20 cellular contexts compared by ENCODE assay signal in the genomic region with DNA sequence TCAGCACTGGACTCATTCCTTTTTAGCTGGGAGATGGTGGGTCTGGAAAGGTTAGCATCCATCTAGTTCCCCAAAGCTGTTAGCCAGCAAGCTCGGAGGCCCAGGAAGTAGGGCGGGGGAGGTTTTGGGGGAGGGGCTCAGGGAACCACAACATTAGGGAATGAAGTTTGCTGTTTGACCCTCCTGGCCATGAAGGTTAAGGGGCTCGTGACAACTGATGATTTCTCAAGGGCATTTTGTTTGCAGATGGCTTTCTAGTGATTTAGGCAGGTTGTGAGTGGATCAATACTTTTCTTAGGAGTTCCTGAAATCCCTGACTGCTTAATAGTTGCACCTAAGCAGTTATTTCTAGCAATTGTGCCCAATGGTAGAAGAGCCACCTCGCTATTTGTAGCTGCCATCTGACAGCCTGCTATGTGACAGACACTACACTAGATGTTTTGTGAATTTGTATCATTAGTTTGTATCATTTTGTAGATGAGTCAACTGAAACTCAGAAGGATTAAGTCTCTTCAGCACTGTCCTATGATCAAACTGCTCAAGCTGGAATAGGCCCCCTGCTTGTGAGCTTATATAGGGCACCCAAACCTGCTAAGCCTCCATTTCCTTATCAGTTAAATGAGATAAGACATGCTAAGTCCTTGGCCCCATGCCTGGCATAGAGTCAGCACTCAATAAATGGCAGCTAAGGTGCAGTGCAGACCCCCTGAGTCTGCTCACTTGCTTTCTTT.
DNase-seq lines count a peak whose midpoint lies in the region; ATAC-seq and TF ChIP-seq lines count a peak whose summit lies in the region.
"Had no signal": no experiment of that assay in that cellular context is flagged by ENCODE, and none has a peak within 500 bp of the region (broad histone marks: within the 10 kb centered on the region; RNA-seq: fewer than 3 reads in every experiment).

No MANE protein-coding gene starts in this region.

- H3K9ac ChIP-seq in SK-N-SH (no peak overlapping the region), endodermal cell (ENCODE audit: extremely low read depth, low read length, poor library complexity, severe bottlenecking) (no peak overlapping the region)

- H3F3A ChIP-seq in SK-N-SH (replicated peaks; ENCODE audit: insufficient read depth) = peaks cover 23% of the 10 kb centered on the region

- H3K36me3 ChIP-seq in SK-N-SH (replicated peaks in 1 of 2; ENCODE audit: control insufficient read depth in 1 of 2, insufficient read depth in 2 of 2, low read length in 1 of 2) (no peaks in the 10 kb centered on the region), endodermal cell (ENCODE audit: control insufficient read depth, insufficient read depth, low read length) (no peaks in the 10 kb centered on the region), testis (ENCODE audit: low read depth, missing control alignments) (no peaks in the 10 kb centered on the region)
- H3K36me3 ChIP-seq: upper lobe of left lung had no signal

- CTCF ChIA-PET in SK-N-SH (lab: Yijun Ruan, JAX) = no interaction called here

- TF ChIP-seq POLR2A in testis (IDR thresholded peaks at IDR 0.05) = no peak

- H3K27ac Mint-ChIP-seq in endodermal cell = no peak overlapping the region
- H3K27ac Mint-ChIP-seq: activated naive CD8-positive, alpha-beta T cell; CD4-positive, alpha-beta memory T cell; stimulated activated naive CD8-positive, alpha-beta T cell treated with anti-CD3 and anti-CD28 coated beads, Interleukin-15, Interleukin-2, amounts not matched to agents 100 ng/mL and 50 ng/mL, for 24 hours had no signal

- POLR2A ChIA-PET in SK-N-SH (lab: Yijun Ruan, JAX) = no interaction called here

- ATAC-seq in SK-N-SH treated with all-trans-retinoic acid at 6 μM for 48 hours = no peak
- ATAC-seq: HCT116 had no signal

- TF ChIP-seq CTCF in SK-N-SH (IDR thresholded peaks at IDR 0.05) (no peak), endodermal cell (conservative IDR thresholded peaks at IDR 0.05) (peak; percentile 73), testis (IDR thresholded peaks at IDR 0.05) (no peak)

- peak; percentile 23 for DNase-seq in SK-N-SH
- DNase-seq in RKO (ENCODE audit: low spot score) = peak; percentile 3
- peak; percentile 66 for DNase-seq in endodermal cell
- peak; percentile 29 for DNase-seq in testis
- DNase-seq in T-helper 1 cell = no peak
- DNase-seq in SHP77 treated with DMSO at 0.1 percent for 48 hours (lab: John Stamatoyannopoulos, UW) = no peak
- no peak for DNase-seq in NCI-H446 (lab: John Stamatoyannopoulos, UW)
- DNase-seq: activated CD4-positive, alpha-beta T cell treated with anti-CD3 and anti-CD28 coated beads, Interleukin-2, amount 50 U/mL, for 4 hours; activated T-cell treated with anti-CD3 and anti-CD28 coated beads, Interleukin-2, amount 50 U/mL, for 48 hours; CD4-positive, alpha-beta memory T cell; DMS79; NCI-H2029; nephron progenitor cell; T-helper 9 cell; upper lobe of left lung had no signal

- TF ChIP-seq RAD21 in SK-N-SH (IDR thresholded peaks at IDR 0.05; ENCODE audit: low read length) = no peak

- no peak overlapping the region for H3K4me2 ChIP-seq in SK-N-SH

- H3K9me3 ChIP-seq in SK-N-SH (no peaks in the 10 kb centered on the region), endodermal cell (ENCODE audit: control insufficient read depth, low read length) (peaks cover 16% of the 10 kb centered on the region), testis (no peaks in the 10 kb centered on the region)
- H3K9me3 ChIP-seq: upper lobe of left lung had no signal

- H3K27ac ChIP-seq in SK-N-SH (ENCODE audit: low read depth in 2 of 2, low read length in 1 of 2) (no peak overlapping the region), endodermal cell (ENCODE audit: low read depth, low read length) (no peak overlapping the region), testis (no peak overlapping the region)
- H3K27ac ChIP-seq: upper lobe of left lung had no signal

- TF ChIP-seq EP300 in SK-N-SH (IDR thresholded peaks at IDR 0.05; ENCODE audit: borderline replicate concordance in 1 of 2, low read depth in 1 of 2, low read length in 1 of 2) = no peak

- H3K4me1 Mint-ChIP-seq in endodermal cell = peaks cover 50% of the 10 kb centered on the region
- H3K4me1 Mint-ChIP-seq: CD4-positive, alpha-beta memory T cell had no signal

- 62% methylated on average over 4 of the region's 4 CpGs for WGBS in SK-N-SH (ENCODE audit: low lambda C conversion rate)
- 69 to 100% methylated on average over 2 to 4 of the region's 4 CpGs for WGBS in endodermal cell (ENCODE audit: insufficient coverage in 1 of 2, insufficient read length in 1 of 2), 2 experiments
- 66% methylated on average over 4 of the region's 4 CpGs for WGBS in testis, 2 donors

- no peaks in the 10 kb centered on the region for H4K20me1 ChIP-seq in SK-N-SH (ENCODE audit: insufficient read depth)

- H3K27me3 ChIP-seq in SK-N-SH (ENCODE audit: insufficient read depth) = no peaks in the 10 kb centered on the region
- no peaks in the 10 kb centered on the region for H3K27me3 ChIP-seq in endodermal cell (ENCODE audit: control insufficient read depth, insufficient read depth, low read length, poor library complexity, severe bottlenecking)
- no peaks in the 10 kb centered on the region for H3K27me3 ChIP-seq in testis
- H3K27me3 ChIP-seq: upper lobe of left lung had no signal

- H3K27me3 Mint-ChIP-seq in endodermal cell (ENCODE audit: insufficient read depth) = peaks cover 8% of the 10 kb centered on the region

- H3K4me3 Mint-ChIP-seq in endodermal cell = no peak overlapping the region
- H3K4me3 Mint-ChIP-seq: activated naive CD8-positive, alpha-beta T cell; brain; CD4-positive, alpha-beta memory T cell; nephron progenitor cell; stimulated activated naive CD8-positive, alpha-beta T cell treated with anti-CD3 and anti-CD28 coated beads, Interleukin-15, Interleukin-2, amounts not matched to agents 100 ng/mL and 50 ng/mL, for 24 hours had no signal

- peaks cover 2% of the 10 kb centered on the region for H3K36me3 Mint-ChIP-seq in endodermal cell (ENCODE audit: low read depth)
- H3K36me3 Mint-ChIP-seq: activated naive CD8-positive, alpha-beta T cell; CD4-positive, alpha-beta memory T cell had no signal

- intact Hi-C loops in testis (cut with DNase I; ENCODE audit: low total_unique reads) = no loop called here

- H2AFZ ChIP-seq in SK-N-SH (ENCODE audit: low read depth) = no peak overlapping the region

- peaks cover 0 to 14% of the 10 kb centered on the region in 2 experiments; a peak in 1 of 4 replicates for H3K4me1 ChIP-seq in SK-N-SH (ENCODE audit: control insufficient read depth in 1 of 2, insufficient read depth in 2 of 2, low read depth in 1 of 2, low read length in 1 of 2)
- H3K4me1 ChIP-seq in endodermal cell (ENCODE audit: control insufficient read depth, insufficient read depth, low read length) = peaks cover 15% of the 10 kb centered on the region
- no peaks in the 10 kb centered on the region for H3K4me1 ChIP-seq in testis
- H3K4me1 ChIP-seq: upper lobe of left lung had no signal

- H3K9me3 Mint-ChIP-seq in endodermal cell = peaks cover 12% of the 10 kb centered on the region
- H3K9me3 Mint-ChIP-seq: stimulated activated naive CD8-positive, alpha-beta T cell treated with anti-CD3 and anti-CD28 coated beads, Interleukin-15, Interleukin-2, amounts not matched to agents 100 ng/mL and 50 ng/mL, for 24 hours had no signal

- H3K79me2 ChIP-seq in SK-N-SH (ENCODE audit: insufficient read depth) = no peaks in the 10 kb centered on the region

- H3K4me3 ChIP-seq in SK-N-SH (ENCODE audit: low read depth in 2 of 2, low read length in 1 of 2) (no peak overlapping the region), endodermal cell (ENCODE audit: low read length) (no peak overlapping the region), testis (no peak overlapping the region)
- H3K4me3 ChIP-seq: upper lobe of left lung had no signal

- no peaks in the 10 kb centered on the region for H3K9me2 ChIP-seq in SK-N-SH

TF ChIP-seq in SK-N-SH, 30 proteins besides CTCF, POLR2A, EP300 and RAD21 (continues in another document):
- TF ChIP-seq USF2 (IDR thresholded peaks at IDR 0.05; ENCODE audit: borderline replicate concordance, low read depth, low read length) = no peak

TF ChIP-seq in SK-N-SH treated with all-trans-retinoic acid at 6 μM for 48 hours, 23 proteins besides CTCF, POLR2A, EP300 and RAD21 (continues in another document):
- TF ChIP-seq SNAI2 (CRISPR knock-in tag; IDR thresholded peaks at IDR 0.05) = no peak
- no peak for TF ChIP-seq ZFP30 (CRISPR knock-in tag; IDR thresholded peaks at IDR 0.05)
- no peak for TF ChIP-seq TOX (CRISPR knock-in tag; IDR thresholded peaks at IDR 0.05; ENCODE audit: borderline replicate concordance)
- TF ChIP-seq ZC3H10 (CRISPR knock-in tag; IDR thresholded peaks at IDR 0.05) = no peak
- TF ChIP-seq GLIS3 (CRISPR knock-in tag; IDR thresholded peaks at IDR 0.05) = no peak
- TF ChIP-seq ZNF565 (CRISPR knock-in tag; conservative IDR thresholded peaks at IDR 0.05; ENCODE audit: low read depth) = no peak
- TF ChIP-seq RARB (CRISPR knock-in tag; IDR thresholded peaks at IDR 0.05) = no peak
- no peak for TF ChIP-seq OSR1 (CRISPR knock-in tag; IDR thresholded peaks at IDR 0.05)
- no peak for TF ChIP-seq PATZ1 (CRISPR knock-in tag; IDR thresholded peaks at IDR 0.05; ENCODE audit: borderline replicate concordance)

Comparison
In these comparisons a context has a peak if more than half of its experiments do, and no peak if none do; other contexts are left out.
1. DNase-seq: peak in SK-N-SH (single experiment), RKO (single experiment), endodermal cell (single experiment) and testis (single experiment); none in T-helper 1 cell (0 of 5), SHP77 treated with DMSO at 0.1 percent for 48 hours (single experiment) and NCI-H446 (0 of 2).